Comparison of ENCODE assay signal across 8 cellular contexts in the genomic region with DNA sequence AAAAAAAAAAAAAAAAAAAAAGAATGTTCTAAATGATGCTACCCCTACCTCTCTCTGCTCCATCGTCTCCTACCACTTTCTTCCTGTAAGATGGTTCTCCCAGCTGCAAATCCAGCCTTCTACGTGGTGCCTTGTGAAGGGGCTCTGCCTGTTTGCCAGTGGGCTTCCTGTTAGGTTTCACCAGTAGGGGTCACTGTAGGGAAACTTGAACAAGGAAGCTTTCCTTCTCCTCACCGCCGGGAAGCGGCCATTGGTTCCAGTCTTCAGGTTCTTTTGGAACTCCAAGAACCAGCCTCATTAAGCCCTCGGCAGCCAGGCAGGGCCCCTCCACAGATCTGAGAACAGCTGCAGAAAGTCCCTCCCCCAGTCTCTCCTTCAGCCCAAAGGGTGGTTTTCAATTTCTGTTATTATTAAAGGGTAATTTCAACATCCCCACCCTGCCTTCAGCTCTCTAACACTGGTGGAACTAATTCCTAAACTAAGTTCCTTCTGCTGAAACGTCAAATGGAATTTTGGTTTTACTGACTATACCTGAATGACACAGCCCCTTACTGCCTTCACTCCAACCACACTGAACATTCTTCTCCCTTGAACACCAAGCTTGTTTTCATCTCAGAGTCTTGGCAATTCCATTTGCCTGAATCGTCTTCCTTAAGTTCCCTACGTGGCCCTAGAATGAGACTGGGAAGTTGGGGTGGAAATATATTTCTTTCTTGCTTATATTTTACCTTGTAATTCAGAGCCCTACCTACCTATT. TPM values are rescaled to one million over a fixed set of nuclear protein-coding genes. Genes with fewer than 3 reads are reported as not detected.
A peak's percentile ranks its signal among the peaks of the same experiment; 100 is the strongest.
DNase-seq lines count a peak whose midpoint lies in the region; ATAC-seq and TF ChIP-seq lines count a peak whose summit lies in the region.

No MANE protein-coding gene starts in this region.

- peaks cover 42% of the 10 kb centered on the region for H3K36me3 ChIP-seq in NT2/D1 (ENCODE audit: insufficient read depth, insufficient read length, low read length)
- peaks cover 3% of the 10 kb centered on the region for H3K36me3 ChIP-seq in fibroblast of lung (ENCODE audit: control insufficient read depth, insufficient read depth, low read length)
- peaks cover 85% of the 10 kb centered on the region for H3K36me3 ChIP-seq in upper lobe of right lung
- H3K36me3 ChIP-seq in Peyer's patch, result peaks cover 0 to 79% (median 0%) of the 10 kb centered on the region in 3 donors
- peaks cover 47% of the 10 kb centered on the region for H3K36me3 ChIP-seq in right atrium auricular region

- DNase-seq in stimulated activated CD4-positive, alpha-beta T cell treated with anti-CD3 and anti-CD28 coated beads, Interleukin-15, amount 100 ng/mL, for 24 hours, result peak; percentile 17
- no peak for DNase-seq in stimulated activated CD4-positive, alpha-beta T cell treated with anti-CD3 and anti-CD28 coated beads, Interleukin-12 subunit alpha, Interleukin-12 subunit beta, amount 100 ng/mL, for 4 hours
- peak; percentile 39 for DNase-seq in NT2/D1 (ENCODE audit: low read depth, low spot score)
- peak; percentile 20 to 69 for DNase-seq in fibroblast of lung (ENCODE audit: low read depth in 2 of 2)
- peak; percentile 70 for DNase-seq in upper lobe of right lung
- DNase-seq in Peyer's patch, result no peak
- no peak for DNase-seq in G401 (ENCODE audit: low spot score)
- no peak for DNase-seq in right atrium auricular region (ENCODE audit: low spot score)

- H3K4me3 ChIP-seq in NT2/D1 (ENCODE audit: insufficient read length, low read depth), result no peak overlapping the region
- no peak overlapping the region for H3K4me3 ChIP-seq in fibroblast of lung (replicated peaks in 1 of 4; ENCODE audit: control extremely low read depth in 1 of 4, insufficient read depth in 1 of 4, low read depth in 3 of 4, low read length in 4 of 4)
- H3K4me3 ChIP-seq in upper lobe of right lung, result no peak overlapping the region
- H3K4me3 ChIP-seq in Peyer's patch, result no peak overlapping the region
- no peak overlapping the region for H3K4me3 ChIP-seq in right atrium auricular region

- ATAC-seq in upper lobe of right lung, result peak; percentile 73

- H2AFZ ChIP-seq in fibroblast of lung (ENCODE audit: low read length), result no peak overlapping the region

- H3K4me2 ChIP-seq in fibroblast of lung (ENCODE audit: extremely low read depth, insufficient read depth, low read length), result no peak overlapping the region

- intact Hi-C loops in upper lobe of right lung (cut with DNase I), result no loop called here

- TF ChIP-seq CTCF in fibroblast of lung (conservative IDR thresholded peaks at IDR 0.05 in 1 of 2, IDR thresholded peaks at IDR 0.05 in 1 of 2; ENCODE audit: low read depth in 1 of 2, low read length in 2 of 2), result peak in 1 of 2 donors; percentile 34
- peak; percentile 46 for TF ChIP-seq CTCF in upper lobe of right lung (IDR thresholded peaks at IDR 0.05)
- TF ChIP-seq CTCF in Peyer's patch (IDR thresholded peaks at IDR 0.05), result peak in 2 of 6 experiments; percentile 16 to 17
- TF ChIP-seq CTCF in right atrium auricular region (IDR thresholded peaks at IDR 0.05), result peak in 1 of 2 donors; percentile 35

- H3K27me3 ChIP-seq in NT2/D1 (ENCODE audit: insufficient read depth, insufficient read length), result no peaks in the 10 kb centered on the region
- no peaks in the 10 kb centered on the region for H3K27me3 ChIP-seq in fibroblast of lung (ENCODE audit: control insufficient read depth, insufficient read depth, low read length)
- H3K27me3 ChIP-seq in upper lobe of right lung, result no peaks in the 10 kb centered on the region
- no peaks in the 10 kb centered on the region for H3K27me3 ChIP-seq in Peyer's patch
- H3K27me3 ChIP-seq in right atrium auricular region, result no peaks in the 10 kb centered on the region

- H3K9ac ChIP-seq in NT2/D1 (ENCODE audit: insufficient read length, low read depth) (no peak overlapping the region), fibroblast of lung (ENCODE audit: insufficient read depth, low read length) (no peak overlapping the region)

- H3K9me3 ChIP-seq in NT2/D1 (ENCODE audit: insufficient read depth, low read length) (peaks cover 12% of the 10 kb centered on the region; the same call in 1 of the 2 replicates), fibroblast of lung (ENCODE audit: control insufficient read depth, insufficient read depth, low read depth, low read length) (no peaks in the 10 kb centered on the region), upper lobe of right lung (no peaks in the 10 kb centered on the region), Peyer's patch (no peaks in the 10 kb centered on the region), right atrium auricular region (no peaks in the 10 kb centered on the region)

- no peaks in the 10 kb centered on the region for H3K79me2 ChIP-seq in fibroblast of lung (ENCODE audit: control insufficient read depth, insufficient read depth, low read length)

- H3K4me1 ChIP-seq in NT2/D1 (ENCODE audit: insufficient read depth, insufficient read length) (no peaks in the 10 kb centered on the region), fibroblast of lung (ENCODE audit: control insufficient read depth, extremely low read depth, insufficient read depth, low read length) (no peaks in the 10 kb centered on the region), upper lobe of right lung (no peaks in the 10 kb centered on the region), Peyer's patch (no peaks in the 10 kb centered on the region), right atrium auricular region (no peaks in the 10 kb centered on the region)

- H3K27ac ChIP-seq in fibroblast of lung (ENCODE audit: insufficient read depth, low read length) (no peak overlapping the region), upper lobe of right lung (no peak overlapping the region), Peyer's patch (no peak overlapping the region), right atrium auricular region (no peak overlapping the region)

- in situ Hi-C loops in G401 (cut with HindIII; ENCODE audit: low sequenced_read_pairs), result no loop called here

- TF ChIP-seq POLR2A in Peyer's patch (IDR thresholded peaks at IDR 0.05), result no peak

- no peaks in the 10 kb centered on the region for H4K20me1 ChIP-seq in fibroblast of lung (ENCODE audit: control insufficient read depth, extremely low read depth, insufficient read depth, low read length)

RNA-seq across cellular contexts. Expression of a gene that starts 13.5 kb away (rescaled TPM):
- total RNA-seq in fibroblast of lung (19.8 and 29.1 TPM in 2 replicates), upper lobe of right lung (61.4 TPM), Peyer's patch (10 to 100 TPM; 20.3 to 57.8 (median 21.9) TPM), right atrium auricular region (10 to 100 TPM; 20.7 to 44.2 TPM)
- polyA plus RNA-seq in fibroblast of lung, result 16.1 and 17.0 TPM in 2 replicates
- 12.6 and 15.2 TPM in 2 replicates for polyA plus RNA-seq in fibroblast of lung (2012)
- polyA minus RNA-seq in fibroblast of lung (ENCODE audit: low replicate concordance), result 7.2 and 8.6 TPM in 2 replicates
- total RNA-seq in G401 (2014; rRNA removed; shearing (Covaris generic)), result 29.5 and 34.4 TPM in 2 replicates

Comparison
In these comparisons a context has a peak if more than half of its experiments do, and no peak if none do; other contexts are left out.
1. DNase-seq: peak in stimulated activated CD4-positive, alpha-beta T cell treated with anti-CD3 and anti-CD28 coated beads, Interleukin-15, amount 100 ng/mL, for 24 hours (single experiment), NT2/D1 (single experiment), fibroblast of lung (2 of 2) and upper lobe of right lung (single experiment); none in stimulated activated CD4-positive, alpha-beta T cell treated with anti-CD3 and anti-CD28 coated beads, Interleukin-12 subunit alpha, Interleukin-12 subunit beta, amount 100 ng/mL, for 4 hours (single experiment), Peyer's patch (0 of 3), G401 (single experiment) and right atrium auricular region (single experiment).